ENCODE assay signal across 1 cellular context in genomic region chr6:90187437-90188049, GRCh38.
TF ChIP-seq lines count a peak whose summit lies in the region.

No MANE protein-coding gene starts in this region.

TF ChIP-seq in WTC11, 78 proteins besides CTCF, POLR2A, EP300 and RAD21 (continued from another document):
- TF ChIP-seq FOXJ3 (CRISPR knock-in tag; IDR thresholded peaks at IDR 0.05; ENCODE audit: borderline replicate concordance) (no peak), EMX1 (CRISPR knock-in tag; IDR thresholded peaks at IDR 0.05) (no peak), JAZF1 (CRISPR knock-in tag; IDR thresholded peaks at IDR 0.05) (no peak), TEAD1 (CRISPR knock-in tag; IDR thresholded peaks at IDR 0.05) (no peak), RORB (CRISPR knock-in tag; IDR thresholded peaks at IDR 0.05) (no peak)
